11 cellular contexts compared by ENCODE assay signal in genomic region chr6:31246051-31246495, GRCh38. TPM values are rescaled to one million over a fixed set of nuclear protein-coding genes. Genes with fewer than 3 reads are reported as not detected.
DNase-seq lines count a peak whose midpoint lies in the region; ATAC-seq, FAIRE-seq and TF ChIP-seq lines count a peak whose summit lies in the region.
"Had no signal": no experiment of that assay in that cellular context is flagged by ENCODE, and none has a peak within 500 bp of the region (broad histone marks: within the 10 kb centered on the region; RNA-seq: fewer than 3 reads in every experiment).

No MANE protein-coding gene starts in this region.

- H3K9me3 Mint-ChIP-seq in WTC11 = peaks cover 29% of the 10 kb centered on the region

- ATAC-seq in WTC11 = peak; percentile 44; the same call in 1 of the 2 replicates
- no peak for ATAC-seq in HG03196 (IDR thresholded peaks at IDR 0.05; ENCODE audit: unreplicated experiment)

- peak; percentile 42 for DNase-seq in HEK293T (ENCODE audit: extremely low spot score)
- no peak for DNase-seq in WTC11 (ENCODE audit: low spot score)
- DNase-seq in glomerular visceral epithelial cell (ENCODE audit: extremely low spot score) = peak; percentile 66
- DNase-seq in stromal cell of bone marrow (ENCODE audit: low read depth) = peak; percentile 59
- DNase-seq in GM12892 (ENCODE audit: insufficient read length) = no peak
- DNase-seq in GM13976 (ENCODE audit: low spot score) = no peak
- DNase-seq: Karpas-422; RPMI8226; stimulated activated CD4-positive, alpha-beta T cell treated with anti-CD3 and anti-CD28 coated beads, Interleukin-4, amount 100 ng/mL, for 24 hours had no signal

- H3K4me1 Mint-ChIP-seq in WTC11 = peaks cover 11% of the 10 kb centered on the region
- H3K4me1 Mint-ChIP-seq: memory B cell had no signal

- peaks cover 13% of the 10 kb centered on the region for H3K36me3 Mint-ChIP-seq in WTC11

- H3K4me3 Mint-ChIP-seq in WTC11 = no peak overlapping the region
- H3K4me3 Mint-ChIP-seq: memory B cell had no signal

- TF ChIP-seq POLR2A in GM12892 (IDR thresholded peaks at IDR 0.05; ENCODE audit: low read depth, low read length) = no peak

- TF ChIP-seq CTCF in WTC11 (IDR thresholded peaks at IDR 0.05) (no peak), GM13976 (IDR thresholded peaks at IDR 0.05; ENCODE audit: borderline replicate concordance, control extremely low read depth, extremely low read depth, insufficient read depth, missing control alignments) (no peak)

- in situ Hi-C loops in GM13976 (cut with MboI; ENCODE audit: low sequenced_read_pairs, unreplicated experiment) = no loop called here

- POLR2A ChIA-PET in HEK293T (lab: Yijun Ruan, JAX) (interaction anchor here (1.0 to 1.4 kb wide), 3 partner anchors 14 to 27 kb away, joined by 3 to 4 read pairs (median 3); no protein-coding TSS in a partner anchor), WTC11 (lab: Charles Lee) (interaction anchor here (0.6 kb wide), 1 partner anchor 384 kb away, joined by 3 read pairs; no protein-coding TSS in a partner anchor)

- peaks cover 27% of the 10 kb centered on the region for H3K27me3 Mint-ChIP-seq in WTC11 (ENCODE audit: low read depth)

- CTCF ChIA-PET in HEK293T (lab: Yijun Ruan, JAX) = interaction anchor here (0.7 to 1.2 kb wide), 4 partner anchors 11 to 159 kb away, joined by 3 to 4 read pairs (median 3); no protein-coding TSS in a partner anchor
- CTCF ChIA-PET in WTC11 (lab: Charles Lee) = interaction anchor here (0.6 to 1.9 kb wide), 7 partner anchors 49 to 196 kb away, joined by 3 to 11 read pairs (median 3); partner anchors contain the start of gene TCF19

- no peak overlapping the region for H3K27ac Mint-ChIP-seq in WTC11
- H3K27ac Mint-ChIP-seq: memory B cell had no signal

- FAIRE-seq in GM12892 (lab: Jason Lieb, UNC) = no peak

TF ChIP-seq in HEK293T, 16 proteins besides CTCF, POLR2A, EP300 and RAD21:
- TF ChIP-seq ELF4 (IDR thresholded peaks at IDR 0.05) (no peak), SP1 (IDR thresholded peaks at IDR 0.05) (no peak), ARNT (IDR thresholded peaks at IDR 0.05) (no peak)

TF ChIP-seq in WTC11, 78 proteins besides CTCF, POLR2A, EP300 and RAD21:
- TF ChIP-seq ETV6 (CRISPR knock-in tag; IDR thresholded peaks at IDR 0.05) (no peak), MXD4 (CRISPR knock-in tag; IDR thresholded peaks at IDR 0.05; ENCODE audit: borderline replicate concordance) (no peak), ZNF396 (CRISPR knock-in tag; IDR thresholded peaks at IDR 0.05; ENCODE audit: borderline replicate concordance) (no peak), ESRRA (CRISPR knock-in tag; IDR thresholded peaks at IDR 0.05; ENCODE audit: borderline replicate concordance) (no peak), ZSCAN18 (CRISPR knock-in tag; IDR thresholded peaks at IDR 0.05) (no peak), ZBTB21 (CRISPR knock-in tag; IDR thresholded peaks at IDR 0.05; ENCODE audit: borderline replicate concordance) (no peak), ZNF671 (CRISPR knock-in tag; IDR thresholded peaks at IDR 0.05) (no peak), ZNF425 (CRISPR knock-in tag; conservative IDR thresholded peaks at IDR 0.05) (no peak), IRF2 (CRISPR knock-in tag; IDR thresholded peaks at IDR 0.05; ENCODE audit: borderline replicate concordance, low read depth) (no peak), NR3C1 (CRISPR knock-in tag; conservative IDR thresholded peaks at IDR 0.05; ENCODE audit: low read depth) (no peak), JUN (CRISPR knock-in tag; IDR thresholded peaks at IDR 0.05) (no peak), PRRX2 (CRISPR knock-in tag; IDR thresholded peaks at IDR 0.05) (no peak), TCF7 (CRISPR knock-in tag; IDR thresholded peaks at IDR 0.05; ENCODE audit: low read depth) (no peak), FOXP4 (CRISPR knock-in tag; IDR thresholded peaks at IDR 0.05) (no peak), ZNF121 (CRISPR knock-in tag; IDR thresholded peaks at IDR 0.05) (no peak), SP1 (CRISPR knock-in tag; conservative IDR thresholded peaks at IDR 0.05) (no peak)

RNA-seq across cellular contexts. Expression of gene HLA-C, which starts 25.8 kb away (rescaled TPM):
- 82.9 to 107 TPM (median 106 TPM) in 3 replicates for total RNA-seq in WTC11 (2021)
- polyA plus RNA-seq in GM12892 (2012; ENCODE audit: missing spikeins) = 671 TPM

Comparison
In these comparisons a context has a peak if more than half of its experiments do, and no peak if none do; other contexts are left out.
1. DNase-seq: peak in HEK293T (single experiment), glomerular visceral epithelial cell (single experiment) and stromal cell of bone marrow (single experiment); none in WTC11 (single experiment), GM12892 (single experiment) and GM13976 (single experiment).